Comparison of ENCODE assay signal across 20 cellular contexts in the genomic region with DNA sequence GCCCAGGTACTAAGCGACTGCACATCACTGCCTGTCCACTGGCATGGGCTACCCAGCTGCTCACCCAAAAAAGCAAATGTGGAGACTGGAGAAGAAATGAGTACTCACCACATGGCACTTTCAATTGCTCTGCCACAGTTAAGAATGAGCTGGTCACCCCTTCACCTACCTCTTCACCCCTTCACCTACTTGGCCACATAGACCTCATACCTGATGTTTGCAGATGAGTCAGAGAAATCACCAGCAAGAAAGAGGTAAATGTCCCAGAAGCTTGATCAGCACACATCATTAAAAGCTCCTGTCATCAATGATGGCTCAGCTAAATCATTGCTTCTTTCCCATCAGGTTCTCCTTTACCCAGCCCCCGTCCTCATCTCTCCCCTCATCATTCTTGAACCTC.
"Had no signal": no experiment of that assay in that cellular context is flagged by ENCODE, and none has a peak within 500 bp of the region (broad histone marks: within the 10 kb centered on the region; RNA-seq: fewer than 3 reads in every experiment).

No MANE protein-coding gene starts in this region.

- H3K27ac ChIP-seq: coronary artery, foreskin keratinocyte, neural progenitor cell, ovary, stomach, thoracic aorta, transverse colon had no signal

- H3K9me3 ChIP-seq: ovary, thoracic aorta, transverse colon had no signal

- H3K9ac ChIP-seq: neural progenitor cell had no signal

- H3K4me1 ChIP-seq: neural progenitor cell, stomach, transverse colon had no signal

- DNase-seq: effector CD4-positive, alpha-beta T cell; endodermal cell; erythroblast; foreskin keratinocyte; immature natural killer cell; mammary epithelial cell; nucleus accumbens; ovary; right cardiac atrium; stimulated activated CD4-positive, alpha-beta T cell treated with anti-CD3 and anti-CD28 coated beads, Interleukin-4, amount 100 ng/mL, for 24 hours; stomach; substantia nigra; transverse colon had no signal

- H2AFZ ChIP-seq: neural progenitor cell had no signal

- H3K4me3 ChIP-seq: coronary artery, neural progenitor cell, ovary, smooth muscle cell, stomach, thoracic aorta, transverse colon had no signal

- H3K4me2 ChIP-seq: neural progenitor cell, smooth muscle cell had no signal

- H3K27me3 ChIP-seq: ovary had no signal

- H3K36me3 ChIP-seq: neural progenitor cell, ovary, stomach, thoracic aorta, transverse colon had no signal

- ATAC-seq: natural killer cell treated with Interleukin-12 subunit alpha and Interleukin-12 subunit beta and Interleukin-15 and Interleukin-18, amount 100 ng/mL, for 72 hours; right cardiac atrium; stimulated activated memory B cell treated with anti-CD40 and anti-IgM and Interleukin-4, amounts not matched to agents 10 μg/mL and 1 μg/mL and 100 μg/mL, for 72 hours had no signal

- FAIRE-seq: endothelial cell of umbilical vein had no signal
